ENCODE assay signal across 8 cellular contexts in genomic region chr20:45362804-45363610, GRCh38. TPM values are rescaled to one million over a fixed set of nuclear protein-coding genes. Genes with fewer than 3 reads are reported as not detected.
DNase-seq lines count a peak whose midpoint lies in the region; ATAC-seq and TF ChIP-seq lines count a peak whose summit lies in the region.

TSS of gene SYS1 (plus strand) at chr20:45363156. CDS start at chr20:45363532, 376 bp downstream.

- H3K9me3 ChIP-seq in OCI-LY3 (ENCODE audit: insufficient read depth, low read length) = no peaks in the 10 kb centered on the region

- peaks cover 36% of the 10 kb centered on the region for H3K79me2 ChIP-seq in OCI-LY3 (ENCODE audit: low read length)

- peak within 1 kb of the TSS; percentile 98 for H2AFZ ChIP-seq in OCI-LY3 (ENCODE audit: low read depth, low read length)

- peaks cover 20% of the 10 kb centered on the region for H3K27me3 ChIP-seq in OCI-LY3 (ENCODE audit: low read depth, low read length)

- peaks cover 15% of the 10 kb centered on the region for H3K4me1 Mint-ChIP-seq in endothelial cell (ENCODE audit: unreplicated experiment)
- H3K4me1 Mint-ChIP-seq in mesothelial cell of epicardium = peaks cover 35% of the 10 kb centered on the region

- H4K20me1 ChIP-seq in OCI-LY3 (ENCODE audit: insufficient read depth, low read length) = peaks cover 31% of the 10 kb centered on the region

- H3K9me3 Mint-ChIP-seq in endothelial cell (ENCODE audit: unreplicated experiment) = no peaks in the 10 kb centered on the region
- no peaks in the 10 kb centered on the region for H3K9me3 Mint-ChIP-seq in mesothelial cell of epicardium

- TF ChIP-seq CTCF in OCI-LY3 (IDR thresholded peaks at IDR 0.05; ENCODE audit: low read depth, low read length) = peak; percentile 95
- TF ChIP-seq CTCF in endothelial cell (IDR thresholded peaks at IDR 0.05; ENCODE audit: unreplicated experiment) = peak; percentile 73
- TF ChIP-seq CTCF in mesothelial cell of epicardium (IDR thresholded peaks at IDR 0.05; ENCODE audit: unreplicated experiment) = peak; percentile 76

- peaks cover 73% of the 10 kb centered on the region for H3K4me1 ChIP-seq in OCI-LY3 (ENCODE audit: low read length)

- peaks cover 34% of the 10 kb centered on the region for H3K36me3 ChIP-seq in OCI-LY3 (replicated peaks; ENCODE audit: low read depth, low read length)

- DNase-seq in DMS114 treated with DMSO at 0.1 percent for 48 hours (lab: John Stamatoyannopoulos, UW; ENCODE audit: unreplicated experiment) = peak; percentile 97
- peak; percentile 92 for DNase-seq in HuH-7.5 (ENCODE audit: low spot score)
- DNase-seq in activated CD8-positive, alpha-beta memory T cell treated with anti-CD3 and anti-CD28 coated beads, Interleukin-2, amount 50 U/mL, for 48 hours = peak; percentile 97
- peak; percentile 97 for DNase-seq in endothelial cell (ENCODE audit: low spot score)
- peak; percentile 97 to 99 for DNase-seq in mesothelial cell of epicardium (ENCODE audit: low spot score in 2 of 2, unreplicated experiment in 2 of 2)
- peak; percentile 97 to 98 for DNase-seq in stimulated activated CD8-positive, alpha-beta memory T cell treated with anti-CD3 and anti-CD28 coated beads, Interleukin-15, amount 100 ng/mL, for 48 hours (ENCODE audit: low read depth in 2 of 2)

- peaks cover 8% of the 10 kb centered on the region for H3K27me3 Mint-ChIP-seq in endothelial cell (ENCODE audit: unreplicated experiment)
- no peaks in the 10 kb centered on the region for H3K27me3 Mint-ChIP-seq in mesothelial cell of epicardium (ENCODE audit: low read depth)

- H3K27ac ChIP-seq in OCI-LY3 (ENCODE audit: low read length) = peak within 1 kb of the TSS; percentile 70

- H3K36me3 Mint-ChIP-seq in endothelial cell (ENCODE audit: low read depth, unreplicated experiment) (peaks cover 10% of the 10 kb centered on the region), mesothelial cell of epicardium (peaks cover 14% of the 10 kb centered on the region)

- H3K4me3 ChIP-seq in OCI-LY3 (ENCODE audit: low read length) = peak within 1 kb of the TSS; percentile 74

- H3K27ac Mint-ChIP-seq in endothelial cell (ENCODE audit: unreplicated experiment) (peak within 1 kb of the TSS; percentile 99), mesothelial cell of epicardium (peak within 1 kb of the TSS; percentile 100)

- peak within 1 kb of the TSS; percentile 94 for H3K4me2 ChIP-seq in OCI-LY3 (ENCODE audit: low read length)

- H3K4me3 Mint-ChIP-seq in endothelial cell (ENCODE audit: unreplicated experiment) = peak within 1 kb of the TSS; percentile 97
- H3K4me3 Mint-ChIP-seq in mesothelial cell of epicardium = peak within 1 kb of the TSS; percentile 99

- peak; percentile 87 for ATAC-seq in GM21526 (IDR thresholded peaks at IDR 0.05; ENCODE audit: low FRiP score, unreplicated experiment)

- peak within 1 kb of the TSS; percentile 80 for H3K9ac ChIP-seq in OCI-LY3 (ENCODE audit: low read length)

RNA-seq across cellular contexts. Expression of gene SYS1, which starts in this region (rescaled TPM):
- total RNA-seq in endothelial cell (ENCODE audit: unreplicated experiment) (20.0 TPM), mesothelial cell of epicardium (25.6 to 27.2 TPM (median 26.7 TPM) in 3 replicates)

Comparison
In these comparisons a context has a peak if more than half of its experiments do, and no peak if none do; other contexts are left out.
1. Peak in every context shown above with its lines: DNase-seq, ATAC-seq, H3K4me3 ChIP-seq and H3K27ac ChIP-seq.